ENCODE assay signal across 9 cellular contexts in the genomic region with DNA sequence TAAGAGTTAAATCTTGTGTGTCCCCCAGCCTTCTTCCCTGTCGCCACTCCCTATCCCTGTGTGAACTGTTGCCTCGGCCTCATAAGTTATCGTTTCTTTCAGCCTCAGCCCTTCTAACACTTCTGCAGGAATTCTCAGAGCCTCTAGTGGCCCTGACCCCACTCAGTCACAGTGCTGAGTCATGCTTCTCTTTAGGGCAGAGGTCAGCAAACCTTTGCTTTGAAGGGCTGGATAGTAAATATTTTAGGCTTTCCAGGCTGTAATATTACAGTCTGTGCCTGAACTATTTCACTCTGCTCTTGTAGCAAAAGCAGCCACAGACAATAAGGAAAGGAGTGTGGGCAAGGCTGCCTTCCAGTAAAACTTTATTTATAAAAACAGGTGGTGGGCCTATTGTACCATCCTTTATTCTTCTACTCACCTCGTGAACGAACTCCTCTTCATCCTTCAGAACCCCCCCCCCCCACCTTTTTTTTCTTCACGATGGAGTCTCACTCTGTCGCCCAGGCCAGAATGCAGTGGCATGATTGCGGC. TPM values are rescaled to one million over a fixed set of nuclear protein-coding genes. Genes with fewer than 3 reads are reported as not detected.
DNase-seq lines count a peak whose midpoint lies in the region; ATAC-seq and TF ChIP-seq lines count a peak whose summit lies in the region.
"Had no signal": no experiment of that assay in that cellular context is flagged by ENCODE, and none has a peak within 500 bp of the region (broad histone marks: within the 10 kb centered on the region; RNA-seq: fewer than 3 reads in every experiment).

No MANE protein-coding gene starts in this region.

- H3K9me3 ChIP-seq in Panc1 (ENCODE audit: control insufficient read depth, insufficient read depth, low read depth, low read length): no peaks in the 10 kb centered on the region

- POLR2A ChIA-PET in Panc1 (lab: Charles Lee): interaction anchor here (0.7 kb wide), 1 partner anchor 117 kb away, joined by 4 read pairs; no protein-coding TSS in a partner anchor

- ATAC-seq in Panc1 (peak; percentile 80), HG03095 (IDR thresholded peaks at IDR 0.05; ENCODE audit: unreplicated experiment) (no peak), HG03039 (IDR thresholded peaks at IDR 0.05; ENCODE audit: unreplicated experiment) (no peak)

- peaks cover 2% of the 10 kb centered on the region for H3K9me3 Mint-ChIP-seq in progenitor cell of endocrine pancreas (ENCODE audit: low read depth)
- H3K9me3 Mint-ChIP-seq: activated T-helper 1 cell treated with anti-CD3 and anti-CD28 coated beads, Interleukin-12 subunit alpha, Interleukin-12 subunit beta, Interleukin-2, Interleukin-4 antibody, amounts not matched to agents 30 ng/mL and 10 ng/mL and 1 ng/mL, durations not matched to agents 14 hours and 24 hours and 36 hours had no signal

- DNase-seq in Daoy (ENCODE audit: low read depth) (peak; percentile 49), Panc1 (ENCODE audit: low read depth, low spot score) (no peak), fibroblast of villous mesenchyme (ENCODE audit: low read depth) (peak; percentile 89), progenitor cell of endocrine pancreas (ENCODE audit: low spot score, unreplicated experiment) (no peak), midbrain (lab: John Stamatoyannopoulos, UW) (no peak)
- DNase-seq in activated CD4-positive, alpha-beta T cell treated with anti-CD3 and anti-CD28 coated beads for 4 hours: no peak

- H3K27ac Mint-ChIP-seq in progenitor cell of endocrine pancreas: peak overlapping the region; percentile 87
- H3K27ac Mint-ChIP-seq: activated T-helper 1 cell treated with anti-CD3 and anti-CD28 coated beads, Interleukin-12 subunit alpha, Interleukin-12 subunit beta, Interleukin-2, Interleukin-4 antibody, amounts not matched to agents 30 ng/mL and 10 ng/mL and 1 ng/mL, durations not matched to agents 14 hours and 24 hours and 36 hours had no signal

- H3K4me3 ChIP-seq in Panc1 (ENCODE audit: low read depth in 2 of 2, low read length in 2 of 2) (no peak overlapping the region), fibroblast of villous mesenchyme (ENCODE audit: low read depth, low read length) (no peak overlapping the region)

- no peak overlapping the region; the same call in 1 of the 2 replicates for H3K27ac ChIP-seq in Panc1 (ENCODE audit: low read length)

- H3K36me3 ChIP-seq in Panc1 (ENCODE audit: control insufficient read depth, insufficient read depth, low read length): no peaks in the 10 kb centered on the region; the same call in 1 of the 2 replicates

- in situ Hi-C loops in Panc1 (cut with HindIII; ENCODE audit: low pct_unique_long_range_greater_than_20kb, low sequenced_read_pairs): no loop called here

- H3K4me1 Mint-ChIP-seq in progenitor cell of endocrine pancreas (ENCODE audit: low read depth): peaks cover 7% of the 10 kb centered on the region

- intact Hi-C loops in Panc1 (cut with micrococcal nuclease; ENCODE audit: unreplicated experiment): no loop called here

- H3K36me3 Mint-ChIP-seq in progenitor cell of endocrine pancreas (ENCODE audit: insufficient read depth): peaks cover 10% of the 10 kb centered on the region

- no TSS peak for BruUV-seq in Panc1 (replicated peaks; lab: Mats Ljungman, UMichigan)

- no peaks in the 10 kb centered on the region for H3K4me1 ChIP-seq in Panc1 (ENCODE audit: control insufficient read depth, insufficient read depth, low read length)

- no peaks in the 10 kb centered on the region for H3K27me3 Mint-ChIP-seq in progenitor cell of endocrine pancreas

- no peaks in the 10 kb centered on the region for H3K27me3 ChIP-seq in Panc1 (ENCODE audit: control insufficient read depth, insufficient read depth, low read length)

- H3K4me3 Mint-ChIP-seq in progenitor cell of endocrine pancreas (ENCODE audit: low read depth): no peak overlapping the region
- H3K4me3 Mint-ChIP-seq: activated T-helper 1 cell treated with anti-CD3 and anti-CD28 coated beads, Interleukin-12 subunit alpha, Interleukin-12 subunit beta, Interleukin-2, Interleukin-4 antibody, amounts not matched to agents 30 ng/mL and 10 ng/mL and 1 ng/mL, durations not matched to agents 14 hours and 24 hours and 36 hours had no signal

- CTCF ChIA-PET in Panc1 (lab: Charles Lee): no interaction called here

- TF ChIP-seq CTCF in Panc1 (IDR thresholded peaks at IDR 0.05) (no peak), fibroblast of villous mesenchyme (IDR thresholded peaks at IDR 0.05; ENCODE audit: insufficient read depth, low read depth, low read length) (no peak), progenitor cell of endocrine pancreas (IDR thresholded peaks at IDR 0.05; ENCODE audit: unreplicated experiment) (no peak)

RNA-seq across cellular contexts. Expression of gene MYO9B, which starts 22.1 kb away (rescaled TPM):
- 25.0 and 27.5 TPM in 2 replicates for total RNA-seq in Daoy (2014; rRNA removed; shearing (Covaris generic))
- total RNA-seq in Panc1 (2021; ENCODE audit: unreplicated experiment) (79.4 TPM), fibroblast of villous mesenchyme (99.3 and 118 TPM in 2 replicates), progenitor cell of endocrine pancreas (78.5 and 79.7 TPM in 2 replicates)
- polyA plus RNA-seq in Panc1 (2012; ENCODE audit: insufficient read length): 91.4 TPM

RNA-seq across cellular contexts. Expression of gene HAUS8, which starts 22.4 kb away (rescaled TPM):
- total RNA-seq in Daoy (2014; rRNA removed; shearing (Covaris generic)): 11.5 and 17.5 TPM in 2 replicates
- total RNA-seq in Panc1 (2021; ENCODE audit: unreplicated experiment): 18.2 TPM
- 11.2 TPM for polyA plus RNA-seq in Panc1 (2012; ENCODE audit: insufficient read length)
- total RNA-seq in fibroblast of villous mesenchyme: 3.5 TPM in 2 replicates
- total RNA-seq in progenitor cell of endocrine pancreas: 17.7 and 21.7 TPM in 2 replicates

Comparison
In these comparisons a context has a peak if more than half of its experiments do, and no peak if none do; other contexts are left out.
1. DNase-seq: peak in Daoy (single experiment) and fibroblast of villous mesenchyme (single experiment); none in Panc1 (single experiment), progenitor cell of endocrine pancreas (single experiment), midbrain (single experiment) and activated CD4-positive, alpha-beta T cell treated with anti-CD3 and anti-CD28 coated beads for 4 hours (0 of 2).